1 cellular context compared by ENCODE assay signal in the genomic region with DNA sequence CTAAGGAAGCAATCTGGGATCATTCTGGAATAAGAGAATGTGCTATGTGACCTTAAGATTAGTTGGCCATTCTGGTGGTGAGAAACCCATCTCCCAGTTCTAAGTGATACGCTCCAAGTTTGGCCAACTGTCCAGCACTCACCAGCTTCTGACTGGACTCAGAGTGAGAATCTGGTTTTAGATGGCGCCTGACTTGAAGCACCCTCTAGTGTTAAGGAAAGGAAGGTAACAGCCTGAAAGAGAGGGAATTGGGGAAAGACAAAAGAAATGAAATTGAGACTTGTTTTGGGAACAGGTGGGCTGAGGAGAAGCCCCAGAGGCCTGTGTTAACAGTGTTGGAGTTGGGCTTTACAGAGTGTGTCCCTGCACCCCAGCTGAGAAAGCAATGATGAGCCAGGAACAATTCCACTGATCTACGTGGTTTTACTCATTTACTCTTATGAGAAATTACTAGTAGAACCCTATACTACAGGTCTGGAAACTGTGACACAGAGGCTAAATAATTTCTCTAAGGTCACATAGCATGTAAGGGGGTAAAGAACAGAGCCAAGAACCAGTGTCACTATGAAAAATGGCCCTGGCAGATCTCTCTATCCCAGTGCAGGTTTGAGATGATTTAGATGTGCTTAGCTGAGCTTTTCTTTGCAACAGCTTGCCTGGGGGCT.
TF ChIP-seq lines count a peak whose summit lies in the region.

No MANE protein-coding gene starts in this region.

TF ChIP-seq in GM23338, 12 proteins besides CTCF, POLR2A, EP300 and RAD21 (continued from another document):
- TF ChIP-seq, protein P1, sequence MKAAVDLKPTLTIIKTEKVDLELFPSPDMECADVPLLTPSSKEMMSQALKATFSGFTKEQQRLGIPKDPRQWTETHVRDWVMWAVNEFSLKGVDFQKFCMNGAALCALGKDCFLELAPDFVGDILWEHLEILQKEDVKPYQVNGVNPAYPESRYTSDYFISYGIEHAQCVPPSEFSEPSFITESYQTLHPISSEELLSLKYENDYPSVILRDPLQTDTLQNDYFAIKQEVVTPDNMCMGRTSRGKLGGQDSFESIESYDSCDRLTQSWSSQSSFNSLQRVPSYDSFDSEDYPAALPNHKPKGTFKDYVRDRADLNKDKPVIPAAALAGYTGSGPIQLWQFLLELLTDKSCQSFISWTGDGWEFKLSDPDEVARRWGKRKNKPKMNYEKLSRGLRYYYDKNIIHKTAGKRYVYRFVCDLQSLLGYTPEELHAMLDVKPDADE (IDR thresholded peaks at IDR 0.05) = no peak
- no peak for TF ChIP-seq CREB1 (CRISPR knock-in tag; IDR thresholded peaks at IDR 0.05; ENCODE audit: low read depth)
- TF ChIP-seq STAT1 (IDR thresholded peaks at IDR 0.05; ENCODE audit: unreplicated experiment) = no peak
- TF ChIP-seq JUNB (IDR thresholded peaks at IDR 0.05; ENCODE audit: unreplicated experiment) = no peak
- no peak for TF ChIP-seq ZNF331 (CRISPR knock-in tag; IDR thresholded peaks at IDR 0.05; ENCODE audit: low read depth)
- TF ChIP-seq, protein P2, sequence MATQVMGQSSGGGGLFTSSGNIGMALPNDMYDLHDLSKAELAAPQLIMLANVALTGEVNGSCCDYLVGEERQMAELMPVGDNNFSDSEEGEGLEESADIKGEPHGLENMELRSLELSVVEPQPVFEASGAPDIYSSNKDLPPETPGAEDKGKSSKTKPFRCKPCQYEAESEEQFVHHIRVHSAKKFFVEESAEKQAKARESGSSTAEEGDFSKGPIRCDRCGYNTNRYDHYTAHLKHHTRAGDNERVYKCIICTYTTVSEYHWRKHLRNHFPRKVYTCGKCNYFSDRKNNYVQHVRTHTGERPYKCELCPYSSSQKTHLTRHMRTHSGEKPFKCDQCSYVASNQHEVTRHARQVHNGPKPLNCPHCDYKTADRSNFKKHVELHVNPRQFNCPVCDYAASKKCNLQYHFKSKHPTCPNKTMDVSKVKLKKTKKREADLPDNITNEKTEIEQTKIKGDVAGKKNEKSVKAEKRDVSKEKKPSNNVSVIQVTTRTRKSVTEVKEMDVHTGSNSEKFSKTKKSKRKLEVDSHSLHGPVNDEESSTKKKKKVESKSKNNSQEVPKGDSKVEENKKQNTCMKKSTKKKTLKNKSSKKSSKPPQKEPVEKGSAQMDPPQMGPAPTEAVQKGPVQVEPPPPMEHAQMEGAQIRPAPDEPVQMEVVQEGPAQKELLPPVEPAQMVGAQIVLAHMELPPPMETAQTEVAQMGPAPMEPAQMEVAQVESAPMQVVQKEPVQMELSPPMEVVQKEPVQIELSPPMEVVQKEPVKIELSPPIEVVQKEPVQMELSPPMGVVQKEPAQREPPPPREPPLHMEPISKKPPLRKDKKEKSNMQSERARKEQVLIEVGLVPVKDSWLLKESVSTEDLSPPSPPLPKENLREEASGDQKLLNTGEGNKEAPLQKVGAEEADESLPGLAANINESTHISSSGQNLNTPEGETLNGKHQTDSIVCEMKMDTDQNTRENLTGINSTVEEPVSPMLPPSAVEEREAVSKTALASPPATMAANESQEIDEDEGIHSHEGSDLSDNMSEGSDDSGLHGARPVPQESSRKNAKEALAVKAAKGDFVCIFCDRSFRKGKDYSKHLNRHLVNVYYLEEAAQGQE (IDR thresholded peaks at IDR 0.05; ENCODE audit: unreplicated experiment) = no peak
- no peak for TF ChIP-seq ZNF114 (CRISPR knock-in tag; IDR thresholded peaks at IDR 0.05)
- no peak for TF ChIP-seq NANOG (IDR thresholded peaks at IDR 0.05; ENCODE audit: borderline replicate concordance)
- no peak for TF ChIP-seq POLR2AphosphoS5 (IDR thresholded peaks at IDR 0.05; ENCODE audit: low read depth)
- TF ChIP-seq EZH2phosphoT487 (IDR thresholded peaks at IDR 0.05; ENCODE audit: unreplicated experiment) = no peak
- no peak for TF ChIP-seq EZH2 (IDR thresholded peaks at IDR 0.05; ENCODE audit: low read depth, unreplicated experiment)
